In the genomic region with DNA sequence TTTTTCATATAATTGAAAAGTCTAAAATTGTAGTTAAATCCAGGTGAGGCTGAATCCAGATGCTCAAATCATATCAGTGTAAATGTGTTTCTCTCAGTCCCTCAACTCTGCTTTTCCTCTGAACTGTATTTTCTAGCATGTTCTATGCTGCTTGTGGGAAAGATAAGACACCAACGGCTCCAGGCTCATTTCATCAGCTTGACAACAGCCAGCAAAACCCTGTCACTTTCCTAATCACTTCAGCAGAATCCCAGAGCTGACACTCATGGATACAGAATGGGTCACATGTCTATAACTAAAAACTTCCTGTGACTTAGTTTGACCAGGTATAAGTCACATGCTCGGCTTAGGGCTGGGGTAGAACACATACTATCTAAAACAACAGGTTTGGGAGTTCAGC, we compare ENCODE assay signal across 18 cellular contexts.
A peak's percentile ranks its signal among the peaks of the same experiment; 100 is the strongest.
DNase-seq lines count a peak whose midpoint lies in the region; ATAC-seq, FAIRE-seq and TF ChIP-seq lines count a peak whose summit lies in the region.
"Had no signal": no experiment of that assay in that cellular context is flagged by ENCODE, and none has a peak within 500 bp of the region (broad histone marks: within the 10 kb centered on the region; RNA-seq: fewer than 3 reads in every experiment).

No MANE protein-coding gene starts in this region.

- H3F3A ChIP-seq in PC-3 (ENCODE audit: low read length, unreplicated experiment): no peaks in the 10 kb centered on the region

- H3K36me3 ChIP-seq in PC-3 (ENCODE audit: low read depth, low read length) (no peaks in the 10 kb centered on the region), K562 (ENCODE audit: control insufficient read depth, insufficient read depth, low read length) (no peaks in the 10 kb centered on the region)

- H3K9me3 ChIP-seq in PC-3 (ENCODE audit: low read length) (no peaks in the 10 kb centered on the region), K562 (replicated peaks; ENCODE audit: control insufficient read depth, insufficient read depth, low read depth, low read length) (no peaks in the 10 kb centered on the region)

- H3K9ac ChIP-seq in PC-3 (ENCODE audit: low read length): no peak overlapping the region
- no peak overlapping the region for H3K9ac ChIP-seq in K562 (ENCODE audit: insufficient read depth in 1 of 2, low read depth in 2 of 2, low read length in 2 of 2)
- H3K9ac ChIP-seq: GM23248 had no signal

- H4K20me1 ChIP-seq in PC-3 (ENCODE audit: low read length) (no peaks in the 10 kb centered on the region), K562 (replicated peaks; ENCODE audit: control insufficient read depth, insufficient read depth, low read length) (no peaks in the 10 kb centered on the region)

- H3K4me1 Mint-ChIP-seq in progenitor cell of endocrine pancreas (ENCODE audit: low read depth): no peaks in the 10 kb centered on the region

- H2AFZ ChIP-seq in PC-3 (ENCODE audit: low read length) (no peak overlapping the region), K562 (ENCODE audit: low read depth, low read length) (no peak overlapping the region)
- H2AFZ ChIP-seq: GM23248 had no signal

- intact Hi-C loops in Right ventricle myocardium superior (cut with DNase I) (no loop called here), left cardiac atrium (cut with DNase I) (no loop called here), PC-3 (cut with micrococcal nuclease) (loop anchor here (1.0 to 2.0 kb wide), 2 partner anchors 12 to 114 kb away; no protein-coding TSS in a partner anchor), K562 (cut with micrococcal nuclease) (no loop called here)

- 0 out of 4 replicates have a peak, but pooled peaks of 1 of the 2 experiments have one; percentile 6 for TF ChIP-seq RAD21 in K562 (CRISPR knock-in tag; conservative IDR thresholded peaks at IDR 0.05 in 1 of 2, IDR thresholded peaks at IDR 0.05 in 1 of 2)

- no peak overlapping the region for H3K27ac Mint-ChIP-seq in progenitor cell of endocrine pancreas
- H3K27ac Mint-ChIP-seq: CD4-positive, alpha-beta memory T cell had no signal

- 3% methylated on average over 2 of the region's 2 CpGs for WGBS in K562 (ENCODE audit: insufficient coverage, low coverage, missing lambda C conversion rate)

- ATAC-seq in Right ventricle myocardium superior (ENCODE audit: poor library complexity) (peak; percentile 48), left cardiac atrium (no peak), PC-3 (no peak), K562 (0 out of 3 replicates have a peak, but pooled peaks have one; percentile 31)

- no peak overlapping the region for H3K4me3 ChIP-seq in PC-3 (ENCODE audit: low read length)
- H3K4me3 ChIP-seq in K562: no peak overlapping the region
- H3K4me3 ChIP-seq: GM23248 had no signal

- H3K4me3 Mint-ChIP-seq in progenitor cell of endocrine pancreas (ENCODE audit: low read depth): no peak overlapping the region
- H3K4me3 Mint-ChIP-seq: CD4-positive, alpha-beta memory T cell had no signal

- no peaks in the 10 kb centered on the region for H3K79me2 ChIP-seq in PC-3 (ENCODE audit: low read length)
- H3K79me2 ChIP-seq in K562 (ENCODE audit: control insufficient read depth, insufficient read depth, low read length): no peaks in the 10 kb centered on the region

- H3K27ac ChIP-seq in PC-3 (ENCODE audit: low read length): peak overlapping the region; percentile 62
- no peak overlapping the region for H3K27ac ChIP-seq in K562 (ENCODE audit: extremely low read depth, low read depth, low read length)
- H3K27ac ChIP-seq: GM23248 had no signal

- in situ Hi-C loops in K562 (cut with MboI): no loop called here

- TF ChIP-seq CTCF in PC-3 (conservative IDR thresholded peaks at IDR 0.05; ENCODE audit: low read depth, low read length) (no peak), K562 (IDR thresholded peaks at IDR 0.05 in 2 of 3, conservative IDR thresholded peaks at IDR 0.05 in 1 of 3; ENCODE audit: insufficient read depth in 2 of 3, low read depth in 1 of 3, low read length in 3 of 3) (no peak), progenitor cell of endocrine pancreas (IDR thresholded peaks at IDR 0.05; ENCODE audit: unreplicated experiment) (no peak)

- H3K4me1 ChIP-seq in PC-3 (ENCODE audit: insufficient read depth, low read length) (peaks cover 23% of the 10 kb centered on the region), K562 (replicated peaks in 1 of 2; ENCODE audit: control insufficient read depth in 2 of 2, insufficient read depth in 2 of 2, low read length in 2 of 2) (no peaks in the 10 kb centered on the region; a peak in 1 of 5 replicates)

- H3K27me3 ChIP-seq in PC-3 (ENCODE audit: low read length) (no peaks in the 10 kb centered on the region), K562 (ENCODE audit: control insufficient read depth in 2 of 2, insufficient read depth in 2 of 2, low read length in 2 of 2) (no peaks in the 10 kb centered on the region)

- no peak for FAIRE-seq in K562 (lab: Jason Lieb, UNC)
- FAIRE-seq: GM12891, GM18507, H1 had no signal

- POLR2A ChIA-PET in PC-3 (lab: Charles Lee; ENCODE audit: unreplicated experiment): no interaction called here
- POLR2A ChIA-PET in K562 (lab: Yijun Ruan, JAX): no interaction called here

- TF ChIP-seq POLR2A in K562 (conservative IDR thresholded peaks at IDR 0.05): no peak

- H3K4me2 ChIP-seq in PC-3 (ENCODE audit: low read length) (peak overlapping the region; percentile 65), K562 (ENCODE audit: insufficient read depth, low read length) (no peak overlapping the region)

- no peaks in the 10 kb centered on the region for H3K27me3 Mint-ChIP-seq in progenitor cell of endocrine pancreas

- H3K36me3 Mint-ChIP-seq in progenitor cell of endocrine pancreas (ENCODE audit: insufficient read depth): no peaks in the 10 kb centered on the region
- H3K36me3 Mint-ChIP-seq: CD4-positive, alpha-beta memory T cell had no signal

- CTCF ChIA-PET in PC-3 (lab: Charles Lee) (no interaction called here), K562 (lab: Yijun Ruan, JAX; ENCODE audit: low intra/inter-chr PET ratio) (no interaction called here)

- H3K9me1 ChIP-seq in K562 (ENCODE audit: control insufficient read depth, insufficient read depth, low read length): no peaks in the 10 kb centered on the region

- no peaks in the 10 kb centered on the region for H3K9me2 ChIP-seq in PC-3 (replicated peaks; ENCODE audit: low read length)

- TF ChIP-seq EP300 in K562 (IDR thresholded peaks at IDR 0.05; ENCODE audit: low read length): peak; percentile 45; the same call in 1 of the 2 replicates

- peaks cover 6% of the 10 kb centered on the region for H3K9me3 Mint-ChIP-seq in progenitor cell of endocrine pancreas (ENCODE audit: low read depth)

- DNase-seq in Right ventricle myocardium superior (no peak), left cardiac atrium (no peak), OCI-M1 (lab: John Stamatoyannopoulos, UW) (peak; percentile 68), PC-3 (no peak), K562 (ENCODE audit: extremely low read depth in 1 of 4, low spot score in 3 of 4) (no peak), progenitor cell of endocrine pancreas (ENCODE audit: low spot score, unreplicated experiment) (no peak), glomerular visceral epithelial cell (ENCODE audit: extremely low spot score) (no peak)
- DNase-seq: C1 segment of cervical spinal cord; Calu3; CD4-positive, alpha-beta memory T cell; COR-L47; DMS79 treated with DMSO at 0.1 percent for 48 hours; GF-D8; H7 had no signal

- BruUV-seq in PC-3 (replicated peaks; lab: Mats Ljungman, UMichigan) (no TSS peak), K562 (replicated peaks; lab: Mats Ljungman, UMichigan) (no TSS peak)

TF ChIP-seq in K562, 482 proteins besides CTCF, POLR2A, EP300 and RAD21 (continues in another document):
- TF ChIP-seq RBM22 (IDR thresholded peaks at IDR 0.05; ENCODE audit: low read depth, low read length, poor library complexity, severe bottlenecking): no peak
- TF ChIP-seq SPI1 (IDR thresholded peaks at IDR 0.05; ENCODE audit: borderline replicate concordance, low read depth, low read length): no peak
- TF ChIP-seq TEAD4 (IDR thresholded peaks at IDR 0.05; ENCODE audit: low read length): peak; percentile 9; the same call in 1 of the 2 replicates
- TF ChIP-seq TEAD4 (CRISPR knock-in tag; IDR thresholded peaks at IDR 0.05; ENCODE audit: borderline replicate concordance): no peak
- TF ChIP-seq, protein P1, sequence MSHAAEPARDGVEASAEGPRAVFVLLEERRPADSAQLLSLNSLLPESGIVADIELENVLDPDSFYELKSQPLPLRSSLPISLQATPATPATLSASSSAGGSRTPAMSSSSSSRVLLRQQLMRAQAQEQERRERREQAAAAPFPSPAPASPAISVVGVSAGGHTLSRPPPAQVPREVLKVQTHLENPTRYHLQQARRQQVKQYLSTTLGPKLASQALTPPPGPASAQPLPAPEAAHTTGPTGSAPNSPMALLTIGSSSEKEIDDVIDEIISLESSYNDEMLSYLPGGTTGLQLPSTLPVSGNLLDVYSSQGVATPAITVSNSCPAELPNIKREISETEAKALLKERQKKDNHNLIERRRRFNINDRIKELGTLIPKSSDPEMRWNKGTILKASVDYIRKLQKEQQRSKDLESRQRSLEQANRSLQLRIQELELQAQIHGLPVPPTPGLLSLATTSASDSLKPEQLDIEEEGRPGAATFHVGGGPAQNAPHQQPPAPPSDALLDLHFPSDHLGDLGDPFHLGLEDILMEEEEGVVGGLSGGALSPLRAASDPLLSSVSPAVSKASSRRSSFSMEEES (CRISPR knock-in tag; IDR thresholded peaks at IDR 0.05): peak; percentile 63
- TF ChIP-seq, protein P2, sequence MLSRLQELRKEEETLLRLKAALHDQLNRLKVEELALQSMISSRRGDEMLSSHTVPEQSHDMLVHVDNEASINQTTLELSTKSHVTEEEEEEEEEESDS (CRISPR knock-in tag; IDR thresholded peaks at IDR 0.05): no peak

Comparison
In these comparisons a context has a peak if more than half of its experiments do, and no peak if none do; other contexts are left out.
1. ATAC-seq: peak in Right ventricle myocardium superior (single experiment) and K562 (single experiment); none in left cardiac atrium (0 of 2) and PC-3 (single experiment).